ENCODE assay signal across 8 cellular contexts in genomic region chr2:239264838-239265651, GRCh38.
A peak's percentile ranks its signal among the peaks of the same experiment; 100 is the strongest.
DNase-seq lines count a peak whose midpoint lies in the region; ATAC-seq, FAIRE-seq and TF ChIP-seq lines count a peak whose summit lies in the region.

No MANE protein-coding gene starts in this region.

- H3K27ac ChIP-seq in skeletal muscle tissue (ENCODE audit: low read depth, low read length) = peak overlapping the region; percentile 73

- peaks cover 85 to 98% (median 95%) of the 10 kb centered on the region in 3 donors for H3K4me1 ChIP-seq in skeletal muscle tissue (ENCODE audit: control insufficient read depth in 3 of 3, insufficient read depth in 3 of 3, low read length in 3 of 3)
- H3K4me1 ChIP-seq in BE2C = peaks cover 28% of the 10 kb centered on the region

- FAIRE-seq in GM19239 (lab: Jason Lieb, UNC) = peak; percentile 66

- ATAC-seq in HG02642 (IDR thresholded peaks at IDR 0.05; ENCODE audit: poor library complexity, unreplicated experiment) = no peak

- H3K27me3 ChIP-seq in skeletal muscle tissue (ENCODE audit: control insufficient read depth in 3 of 3, insufficient read depth in 3 of 3, low read length in 3 of 3) (no peaks in the 10 kb centered on the region), BE2C (no peaks in the 10 kb centered on the region)

- H3K4me3 ChIP-seq in skeletal muscle tissue (ENCODE audit: low read length in 3 of 3) = peak overlapping the region in 2 of 3 donors; percentile 20 to 49
- no peak overlapping the region for H3K4me3 ChIP-seq in BE2C (ENCODE audit: low read depth, low read length)

- peak overlapping the region; percentile 42 to 69 (median 54) for H3K9ac ChIP-seq in skeletal muscle tissue (ENCODE audit: low read depth in 1 of 3, low read length in 3 of 3)

- H3K9me3 ChIP-seq in skeletal muscle tissue (ENCODE audit: control insufficient read depth in 3 of 3, low read length in 3 of 3) (no peaks in the 10 kb centered on the region), BE2C (no peaks in the 10 kb centered on the region)

- H3K36me3 ChIP-seq in skeletal muscle tissue (ENCODE audit: control insufficient read depth in 3 of 3, insufficient read depth in 3 of 3, low read length in 3 of 3) (peaks cover 0 to 7% (median 1%) of the 10 kb centered on the region in 3 donors), BE2C (no peaks in the 10 kb centered on the region)

- no peak for TF ChIP-seq CTCF in BE2C (IDR thresholded peaks at IDR 0.05; ENCODE audit: low read depth, low read length)

- DNase-seq in GM19239 (ENCODE audit: insufficient read length, low spot score) = peak; percentile 55
- peak; percentile 79 for DNase-seq in NCI-H460 (ENCODE audit: extremely low read depth, low read depth)
- peak; percentile 34 for DNase-seq in activated T-helper 1 cell treated with Interleukin-2 at 50 U/mL for 16 hours (ENCODE audit: low read depth)
- DNase-seq in glomerular visceral epithelial cell (ENCODE audit: extremely low spot score) = peak; percentile 32
- DNase-seq in BE2C = no peak
- DNase-seq in iPS-NIHi11 (ENCODE audit: low spot score) = no peak

Comparison
In these comparisons a context has a peak if more than half of its experiments do, and no peak if none do; other contexts are left out.
1. DNase-seq: peak in GM19239 (single experiment), NCI-H460 (single experiment), activated T-helper 1 cell treated with Interleukin-2 at 50 U/mL for 16 hours (single experiment) and glomerular visceral epithelial cell (single experiment); none in BE2C (single experiment) and iPS-NIHi11 (single experiment).